ENCODE assay signal across 17 cellular contexts in genomic region chr6:34157851-34158250, GRCh38. TPM values are rescaled to one million over a fixed set of nuclear protein-coding genes. Genes with fewer than 3 reads are reported as not detected.
"Had no signal": no experiment of that assay in that cellular context is flagged by ENCODE, and none has a peak within 500 bp of the region (broad histone marks: within the 10 kb centered on the region; RNA-seq: fewer than 3 reads in every experiment).

No MANE protein-coding gene starts in this region.

- H3K4me3 ChIP-seq: cardiac muscle cell, hepatocyte, right atrium auricular region, testis, upper lobe of left lung had no signal

- H3K4me2 ChIP-seq: hepatocyte had no signal

- H3K79me2 ChIP-seq: hepatocyte had no signal

- H3K4me3 Mint-ChIP-seq: memory B cell; natural killer cell treated with Interleukin-12 subunit alpha and Interleukin-12 subunit beta and Interleukin-15 and Interleukin-18, amount 100 ng/mL, for 72 hours; stimulated activated naive CD8-positive, alpha-beta T cell treated with anti-CD3 and anti-CD28 coated beads, Interleukin-15, amount 100 ng/mL, for 72 hours; T-helper 2 cell treated with Interferon-gamma antibody and Interleukin-4, amounts not matched to agents 5 μg/mL and 100 μg/mL, for 36 hours had no signal

- H3K9me3 Mint-ChIP-seq: activated T-helper 2 cell treated with anti-CD3 and anti-CD28 coated beads, Interferon-gamma antibody, Interleukin-2, Interleukin-4, amounts not matched to agents 10 μg/mL and 5 μg/mL and 100 μg/mL, durations not matched to agents 14 hours and 24 hours and 36 hours; natural killer cell treated with Interleukin-12 subunit alpha and Interleukin-12 subunit beta and Interleukin-15 and Interleukin-18, amount 100 ng/mL, for 72 hours had no signal

- DNase-seq: activated naive CD4-positive, alpha-beta T cell treated with anti-CD3 and anti-CD28 coated beads, Interleukin-2, amount 50 U/mL, for 16 hours; activated T-cell treated with anti-CD3 and anti-CD28 coated beads, Interleukin-2, amount 50 U/mL, for 1 hour; kidney glomerular epithelial cell; left ventricle myocardium superior; nucleus accumbens; stimulated activated naive CD8-positive, alpha-beta T cell treated with anti-CD3 and anti-CD28 coated beads, Interleukin-15, amount 100 ng/mL, for 72 hours; testis; upper lobe of left lung had no signal

- H3K36me3 ChIP-seq: cardiac muscle cell, right atrium auricular region, upper lobe of left lung had no signal

- H3K9me3 ChIP-seq: testis had no signal

- H3K27ac ChIP-seq: cardiac muscle cell, hepatocyte, right atrium auricular region, testis, upper lobe of left lung had no signal

- H3K27ac Mint-ChIP-seq: activated T-helper 2 cell treated with anti-CD3 and anti-CD28 coated beads, Interferon-gamma antibody, Interleukin-2, Interleukin-4, amounts not matched to agents 10 μg/mL and 5 μg/mL and 100 μg/mL, durations not matched to agents 14 hours and 24 hours and 36 hours; memory B cell; natural killer cell treated with Interleukin-12 subunit alpha and Interleukin-12 subunit beta and Interleukin-15 and Interleukin-18, amount 100 ng/mL, for 72 hours; progenitor cell of endocrine pancreas; stimulated activated naive CD8-positive, alpha-beta T cell treated with anti-CD3 and anti-CD28 coated beads, Interleukin-15, amount 100 ng/mL, for 72 hours; T-helper 2 cell treated with Interferon-gamma antibody and Interleukin-4, amounts not matched to agents 5 μg/mL and 100 μg/mL, for 36 hours had no signal

- ATAC-seq: esophagus mucosa; left ventricle myocardium superior; natural killer cell treated with Interleukin-12 subunit alpha and Interleukin-12 subunit beta and Interleukin-15 and Interleukin-18, amount 100 ng/mL, for 72 hours; stimulated activated naive CD8-positive, alpha-beta T cell treated with anti-CD3 and anti-CD28 coated beads, Interleukin-15, amount 100 ng/mL, for 72 hours had no signal

- H3K4me1 ChIP-seq: testis had no signal

- H3K27me3 ChIP-seq: testis had no signal

RNA-seq across cellular contexts. Expression of gene GRM4, which starts 12.0 kb away (rescaled TPM):
- total RNA-seq: activated T-helper 2 cell treated with anti-CD3 and anti-CD28 coated beads, Interferon-gamma antibody, Interleukin-2, Interleukin-4, amounts not matched to agents 10 μg/mL and 5 μg/mL and 100 μg/mL, durations not matched to agents 14 hours and 24 hours and 36 hours; esophagus mucosa; left ventricle myocardium superior; natural killer cell treated with Interleukin-12 subunit alpha and Interleukin-12 subunit beta and Interleukin-15 and Interleukin-18, amount 100 ng/mL, for 72 hours; right atrium auricular region had no signal
- polyA plus RNA-seq: hepatocyte had no signal
